Comparison of ENCODE assay signal across 6 cellular contexts in genomic region chrX:134846042-134846441, GRCh38.
"Had no signal": no experiment of that assay in that cellular context is flagged by ENCODE, and none has a peak within 500 bp of the region (broad histone marks: within the 10 kb centered on the region; RNA-seq: fewer than 3 reads in every experiment).

No MANE protein-coding gene starts in this region.

- H3K4me3 ChIP-seq: GM23338 had no signal

- DNase-seq: H9, IMR-90, KBM-7 had no signal

- FAIRE-seq: H54, HTR-8/SVneo had no signal
